19 cellular contexts compared by ENCODE assay signal in the genomic region with DNA sequence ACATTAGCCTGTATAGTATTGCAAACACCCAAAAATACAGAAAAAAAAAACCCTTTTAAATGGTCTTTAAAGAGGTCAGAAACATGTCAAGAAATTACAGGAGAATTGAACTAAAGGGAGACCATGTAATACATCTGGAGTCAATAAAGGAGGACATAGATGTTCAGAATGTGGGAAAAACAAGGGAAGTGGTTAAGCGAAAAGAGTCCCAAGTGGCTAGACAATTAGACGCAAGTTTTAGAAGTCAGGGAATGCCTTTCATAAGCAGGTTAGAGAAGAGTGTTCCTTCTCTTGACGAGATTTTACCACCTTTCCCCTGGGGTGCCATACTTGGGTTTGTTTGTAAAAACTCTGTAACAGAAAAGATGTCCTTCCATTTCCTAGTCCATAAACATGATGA. TPM values are rescaled to one million over a fixed set of nuclear protein-coding genes. Genes with fewer than 3 reads are reported as not detected.
DNase-seq lines count a peak whose midpoint lies in the region; ATAC-seq, FAIRE-seq and TF ChIP-seq lines count a peak whose summit lies in the region.
"Had no signal": no experiment of that assay in that cellular context is flagged by ENCODE, and none has a peak within 500 bp of the region (broad histone marks: within the 10 kb centered on the region; RNA-seq: fewer than 3 reads in every experiment).

No MANE protein-coding gene starts in this region.

- peaks cover 15% of the 10 kb centered on the region for H3K4me1 ChIP-seq in BLaER1
- no peaks in the 10 kb centered on the region for H3K4me1 ChIP-seq in testis
- H3K4me1 ChIP-seq: BE2C, HAP-1 had no signal

- TF ChIP-seq CTCF in nephron (IDR thresholded peaks at IDR 0.05; ENCODE audit: unreplicated experiment in 3 of 3) (no peak), testis (IDR thresholded peaks at IDR 0.05) (no peak)

- no peak overlapping the region for H3K4me3 ChIP-seq in BLaER1
- no peak overlapping the region for H3K4me3 ChIP-seq in testis
- H3K4me3 ChIP-seq: HAP-1, K562 had no signal

- H4K20me1 ChIP-seq in BLaER1 = no peaks in the 10 kb centered on the region

- ATAC-seq in HG03342 (IDR thresholded peaks at IDR 0.05; ENCODE audit: unreplicated experiment) = no peak
- ATAC-seq: K562 had no signal

- DNase-seq in testis (no peak), H54 (ENCODE audit: insufficient read length, low spot score) (no peak), middle frontal gyrus (ENCODE audit: extremely low spot score, low spot score) (no peak)
- DNase-seq: ACHN; BE2C; Caco-2; CD8-positive, alpha-beta memory T cell; DND-41; GDM1; GOT3 had no signal

- peak; percentile 31 for FAIRE-seq in endometrium (lab: Jason Lieb, UNC)
- no peak for FAIRE-seq in H54 (lab: Jason Lieb, UNC)
- FAIRE-seq: GM12892, GM19239, K562 had no signal

- H3K36me3 ChIP-seq in BLaER1 = no peaks in the 10 kb centered on the region
- H3K36me3 ChIP-seq in testis (ENCODE audit: low read depth, missing control alignments) = no peaks in the 10 kb centered on the region
- H3K36me3 ChIP-seq: BE2C, HAP-1 had no signal

- TF ChIP-seq POLR2A in testis (IDR thresholded peaks at IDR 0.05) = no peak
- no peak for TF ChIP-seq POLR2A in H54 (IDR thresholded peaks at IDR 0.05; ENCODE audit: low read depth, low read length)

- no peaks in the 10 kb centered on the region for H3K9me3 Mint-ChIP-seq in nephron
- H3K9me3 Mint-ChIP-seq: CD8-positive, alpha-beta memory T cell had no signal

- H3K9ac ChIP-seq in BLaER1 = no peak overlapping the region

- H3K27ac Mint-ChIP-seq in nephron = peak overlapping the region in 2 of 3 experiments; percentile 6 to 9
- H3K27ac Mint-ChIP-seq: CD8-positive, alpha-beta memory T cell had no signal

- 79 to 82% methylated on average over 3 of the region's 3 CpGs for WGBS in testis, 2 donors

- H3K27ac ChIP-seq in BLaER1 (no peak overlapping the region), testis (no peak overlapping the region)
- H3K27ac ChIP-seq: HL-60 had no signal

- H3K9me3 ChIP-seq in BLaER1 = no peaks in the 10 kb centered on the region
- H3K9me3 ChIP-seq in testis = no peaks in the 10 kb centered on the region
- H3K9me3 ChIP-seq: BE2C, Caco-2, HAP-1 had no signal

- peak overlapping the region; percentile 45 for H3K4me2 ChIP-seq in BLaER1

- no peaks in the 10 kb centered on the region for H3K27me3 ChIP-seq in BLaER1
- H3K27me3 ChIP-seq in testis = no peaks in the 10 kb centered on the region
- H3K27me3 ChIP-seq: BE2C had no signal

- peaks cover 51% of the 10 kb centered on the region for H3K4me1 Mint-ChIP-seq in nephron
- H3K4me1 Mint-ChIP-seq: CD8-positive, alpha-beta memory T cell had no signal

- H3K27me3 Mint-ChIP-seq in nephron (ENCODE audit: low read depth) = no peaks in the 10 kb centered on the region

- no peaks in the 10 kb centered on the region for H3K36me3 Mint-ChIP-seq in nephron (ENCODE audit: low read depth)
- H3K36me3 Mint-ChIP-seq: CD8-positive, alpha-beta memory T cell had no signal

- intact Hi-C loops in testis (cut with DNase I; ENCODE audit: low total_unique reads) = no loop called here

- H3K4me3 Mint-ChIP-seq in nephron = no peak overlapping the region
- H3K4me3 Mint-ChIP-seq: CD8-positive, alpha-beta memory T cell had no signal

RNA-seq across cellular contexts. Expression of gene LNX1, which starts 7.8 kb away (rescaled TPM):
- 1 to 10 TPM; 4.3 to 5.8 TPM for total RNA-seq in testis
- polyA plus RNA-seq in testis (ENCODE audit: insufficient read depth, low read depth, low replicate concordance) = 8.3 TPM
- total RNA-seq: CD8-positive, alpha-beta memory T cell had no signal
